1 cellular context compared by ENCODE assay signal in genomic region chr5:34193301-34193700, GRCh38.
TF ChIP-seq lines count a peak whose summit lies in the region.

No MANE protein-coding gene starts in this region.

TF ChIP-seq in K562, 482 proteins besides CTCF, POLR2A, EP300 and RAD21 (continued from another document):
- TF ChIP-seq THAP12 (CRISPR knock-in tag; IDR thresholded peaks at IDR 0.05) (0 out of 2 replicates have a peak, but pooled peaks have one; percentile 20), ZNF586 (CRISPR knock-in tag; conservative IDR thresholded peaks at IDR 0.05) (0 out of 2 replicates have a peak, but pooled peaks have one; percentile 57)
- TF ChIP-seq, protein P1, sequence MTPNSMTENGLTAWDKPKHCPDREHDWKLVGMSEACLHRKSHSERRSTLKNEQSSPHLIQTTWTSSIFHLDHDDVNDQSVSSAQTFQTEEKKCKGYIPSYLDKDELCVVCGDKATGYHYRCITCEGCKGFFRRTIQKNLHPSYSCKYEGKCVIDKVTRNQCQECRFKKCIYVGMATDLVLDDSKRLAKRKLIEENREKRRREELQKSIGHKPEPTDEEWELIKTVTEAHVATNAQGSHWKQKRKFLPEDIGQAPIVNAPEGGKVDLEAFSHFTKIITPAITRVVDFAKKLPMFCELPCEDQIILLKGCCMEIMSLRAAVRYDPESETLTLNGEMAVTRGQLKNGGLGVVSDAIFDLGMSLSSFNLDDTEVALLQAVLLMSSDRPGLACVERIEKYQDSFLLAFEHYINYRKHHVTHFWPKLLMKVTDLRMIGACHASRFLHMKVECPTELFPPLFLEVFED (CRISPR knock-in tag; conservative IDR thresholded peaks at IDR 0.05): peak; percentile 53; the same call in 1 of the 2 replicates
